1 cellular context compared by ENCODE assay signal in genomic region chr18:72181241-72181764, GRCh38.
TF ChIP-seq lines count a peak whose summit lies in the region.

No MANE protein-coding gene starts in this region.

TF ChIP-seq in GM12878, 131 proteins besides CTCF, POLR2A, EP300 and RAD21 (continued from another document and continues in another):
- TF ChIP-seq ZNF592 (IDR thresholded peaks at IDR 0.05) (peak; percentile 86; the same call in 1 of the 2 replicates), PAX8 (IDR thresholded peaks at IDR 0.05) (no peak), ATF7 (IDR thresholded peaks at IDR 0.05; ENCODE audit: low read depth) (0 out of 2 replicates have a peak, but pooled peaks have one; percentile 38), IKZF1 (conservative IDR thresholded peaks at IDR 0.05) (peak; percentile 46; the same call in 1 of the 2 replicates), ZNF622 (IDR thresholded peaks at IDR 0.05) (no peak), CREM (IDR thresholded peaks at IDR 0.05; ENCODE audit: low read depth) (no peak), POU2F2 (IDR thresholded peaks at IDR 0.05; ENCODE audit: borderline replicate concordance, low read depth, low read length) (no peak), NBN (IDR thresholded peaks at IDR 0.05) (no peak), MAX (IDR thresholded peaks at IDR 0.05; ENCODE audit: low read depth, low read length) (no peak), MTA2 (IDR thresholded peaks at IDR 0.05; ENCODE audit: low read depth) (peak; percentile 85), MYC (IDR thresholded peaks at IDR 0.05; ENCODE audit: insufficient read depth, insufficient read length, insufficient replicate concordance, low read length, severe bottlenecking) (no peak), ZBTB40 (IDR thresholded peaks at IDR 0.05; ENCODE audit: borderline replicate concordance) (no peak), NR2C2 (IDR thresholded peaks at IDR 0.05; ENCODE audit: borderline replicate concordance, control insufficient read depth, insufficient read length, low read depth) (no peak), MEF2A (IDR thresholded peaks at IDR 0.05; ENCODE audit: insufficient read depth, low read depth, low read length) (peak; percentile 48; the same call in 1 of the 2 replicates), USF2 (IDR thresholded peaks at IDR 0.05; ENCODE audit: borderline replicate concordance, low read depth, low read length) (no peak), BRCA1 (IDR thresholded peaks at IDR 0.05; ENCODE audit: low read depth, low read length) (no peak), CBFB (IDR thresholded peaks at IDR 0.05; ENCODE audit: low read depth) (no peak), BACH1 (IDR thresholded peaks at IDR 0.05; ENCODE audit: borderline replicate concordance) (no peak), DPF2 (IDR thresholded peaks at IDR 0.05) (peak; percentile 61; the same call in 1 of the 2 replicates), RBBP5 (conservative IDR thresholded peaks at IDR 0.05) (no peak), YBX1 (IDR thresholded peaks at IDR 0.05) (no peak), POLR2AphosphoS2 (IDR thresholded peaks at IDR 0.05; ENCODE audit: low read depth, low read length) (no peak), ATF2 (IDR thresholded peaks at IDR 0.05; ENCODE audit: low read length) (0 out of 2 replicates have a peak, but pooled peaks have one; percentile 24), ELK1 (IDR thresholded peaks at IDR 0.05; ENCODE audit: low read depth, low read length) (no peak), TCF12 (IDR thresholded peaks at IDR 0.05; ENCODE audit: low read depth, low read length) (no peak), YY1 (IDR thresholded peaks at IDR 0.05; ENCODE audit: low read depth, low read length) (peak; percentile 80), RUNX3 (IDR thresholded peaks at IDR 0.05; ENCODE audit: low read length) (peak; percentile 88), MLLT1 (IDR thresholded peaks at IDR 0.05) (peak; percentile 53; the same call in 1 of the 2 replicates), PRDM15 (CRISPR knock-in tag; IDR thresholded peaks at IDR 0.05) (no peak), BCL3 (IDR thresholded peaks at IDR 0.05; ENCODE audit: borderline replicate concordance, insufficient read depth, low read depth, low read length, poor library complexity, severe bottlenecking) (no peak), ETV6 (conservative IDR thresholded peaks at IDR 0.05 in 1 of 2, IDR thresholded peaks at IDR 0.05 in 1 of 2; ENCODE audit: borderline replicate concordance in 1 of 2, low read depth in 1 of 2) (peak in 1 of 2 experiments; percentile 45; a peak in 1 of 4 replicates), PBX3 (IDR thresholded peaks at IDR 0.05; ENCODE audit: insufficient replicate concordance, low read depth, low read length) (no peak), ZNF24 (IDR thresholded peaks at IDR 0.05) (no peak), HDAC2 (IDR thresholded peaks at IDR 0.05) (no peak), RELB (IDR thresholded peaks at IDR 0.05; ENCODE audit: low read depth) (0 out of 2 replicates have a peak, but pooled peaks have one; percentile 34)
